ENCODE assay signal across 26 cellular contexts in the genomic region with DNA sequence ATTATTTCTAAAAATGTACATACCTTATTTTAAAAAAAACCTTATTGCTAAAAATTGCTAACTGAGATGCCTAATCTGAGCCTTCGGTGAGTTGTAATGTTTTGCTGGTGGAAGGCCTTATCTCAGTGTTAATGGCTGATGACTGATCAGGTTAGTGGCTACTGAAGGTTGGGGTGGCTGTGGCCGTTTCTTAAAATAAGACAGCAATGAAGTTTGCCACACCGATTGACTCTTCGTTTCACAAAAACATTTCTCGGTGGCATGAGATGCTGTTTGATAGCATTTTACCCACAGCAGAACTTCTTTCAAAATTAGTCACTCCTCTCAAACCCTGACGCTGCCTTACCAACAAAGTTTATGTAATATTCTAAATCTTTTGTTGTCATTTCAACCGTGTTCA.
"Had no signal": no experiment of that assay in that cellular context is flagged by ENCODE, and none has a peak within 500 bp of the region (broad histone marks: within the 10 kb centered on the region; RNA-seq: fewer than 3 reads in every experiment).

No MANE protein-coding gene starts in this region.

- H3K4me3 ChIP-seq: coronary artery, dorsolateral prefrontal cortex had no signal

- H3K27me3 ChIP-seq: brain microvascular endothelial cell, dorsolateral prefrontal cortex had no signal

- H3K27ac Mint-ChIP-seq: activated B cell treated with CpG ODN at 0.5 μM for 24 hours; activated CD4-positive, alpha-beta T cell treated with anti-CD3 and anti-CD28 coated beads, Interleukin-2, amount 10 ng/mL, durations not matched to agents 24 days and 14 days; dendritic cell treated with granulocyte-macrophage colony-stimulating factor and Interleukin-4, amounts not matched to agents 40 ng/mL and 50 ng/mL, for 4 days; endodermal cell; T-cell; T-helper 1 cell treated with Interleukin-12 subunit alpha and Interleukin-12 subunit beta and Interleukin-4 antibody, amounts not matched to agents 30 μg/mL and 1 μg/mL, for 36 hours had no signal

- H3K4me3 Mint-ChIP-seq: activated B cell treated with CpG ODN at 0.5 μM for 24 hours; activated CD4-positive, alpha-beta T cell treated with anti-CD3 and anti-CD28 coated beads, Interleukin-2, amount 10 ng/mL, durations not matched to agents 24 days and 14 days; activated naive CD8-positive, alpha-beta T cell; central memory CD8-positive, alpha-beta T cell; dendritic cell treated with granulocyte-macrophage colony-stimulating factor and Interleukin-4, amounts not matched to agents 40 ng/mL and 50 ng/mL, for 4 days; endodermal cell; T-cell; T-helper 1 cell treated with Interleukin-12 subunit alpha and Interleukin-12 subunit beta and Interleukin-4 antibody, amounts not matched to agents 30 μg/mL and 1 μg/mL, for 36 hours had no signal

- H3K4me1 Mint-ChIP-seq: activated B cell treated with CpG ODN at 0.5 μM for 24 hours; central memory CD8-positive, alpha-beta T cell; endodermal cell had no signal

- H3K27me3 Mint-ChIP-seq: activated B cell treated with CpG ODN at 0.5 μM for 24 hours; activated CD4-positive, alpha-beta T cell treated with anti-CD3 and anti-CD28 coated beads, Interleukin-2, amount 10 ng/mL, durations not matched to agents 24 days and 14 days; activated naive CD8-positive, alpha-beta T cell; central memory CD8-positive, alpha-beta T cell; dendritic cell treated with granulocyte-macrophage colony-stimulating factor and Interleukin-4, amounts not matched to agents 40 ng/mL and 50 ng/mL, for 4 days; T-cell had no signal

- H3K36me3 ChIP-seq: brain microvascular endothelial cell had no signal

- H3K27ac ChIP-seq: brain microvascular endothelial cell, coronary artery, dorsolateral prefrontal cortex, WERI-Rb-1 had no signal

- DNase-seq: activated B cell treated with CpG ODN at 0.5 μM for 24 hours; activated CD4-positive, alpha-beta T cell treated with anti-CD3 and anti-CD28 coated beads, Interleukin-2, amount 10 ng/mL, durations not matched to agents 24 days and 14 days; activated effector memory CD4-positive, alpha-beta T cell treated with Interleukin-2 at 50 U/mL for 16 hours; activated gamma-delta T cell treated with Interleukin-2 at 50 U/mL for 16 hours; activated naive CD4-positive, alpha-beta T cell treated with anti-CD3 and anti-CD28 coated beads, Interleukin-2, amount 50 U/mL, for 16 hours; activated naive CD4-positive, alpha-beta T cell treated with Interleukin-2 at 50 U/mL for 16 hours; activated T-cell treated with anti-CD3 and anti-CD28 coated beads, Interleukin-2, amount 50 U/mL, for 48 hours; amniotic stem cell; anterior cingulate cortex; brain microvascular endothelial cell; dorsolateral prefrontal cortex; effector memory CD4-positive, alpha-beta T cell; endodermal cell; foreskin fibroblast; head of caudate nucleus; hypothalamus; SW 1271; T-cell; T1000; WERI-Rb-1 had no signal

- ATAC-seq: esophagus mucosa, T-cell had no signal

- H3K9me3 Mint-ChIP-seq: activated B cell treated with CpG ODN at 0.5 μM for 24 hours; activated CD4-positive, alpha-beta T cell treated with anti-CD3 and anti-CD28 coated beads, Interleukin-2, amount 10 ng/mL, durations not matched to agents 24 days and 14 days; central memory CD8-positive, alpha-beta T cell; dendritic cell treated with granulocyte-macrophage colony-stimulating factor and Interleukin-4, amounts not matched to agents 40 ng/mL and 50 ng/mL, for 4 days; endodermal cell; T-cell; T-helper 1 cell treated with Interleukin-12 subunit alpha and Interleukin-12 subunit beta and Interleukin-4 antibody, amounts not matched to agents 30 μg/mL and 1 μg/mL, for 36 hours had no signal
